ENCODE assay signal across 8 cellular contexts in genomic region chr7:18866359-18867036, GRCh38.
A peak's percentile ranks its signal among the peaks of the same experiment; 100 is the strongest.
DNase-seq lines count a peak whose midpoint lies in the region; ATAC-seq, FAIRE-seq and TF ChIP-seq lines count a peak whose summit lies in the region.

No MANE protein-coding gene starts in this region.

- H3K36me3 ChIP-seq in sigmoid colon: no peaks in the 10 kb centered on the region

- no peaks in the 10 kb centered on the region for H3K4me1 Mint-ChIP-seq in activated CD4-positive, alpha-beta memory T cell treated with anti-CD3 and anti-CD28 coated beads for 36 hours (ENCODE audit: low read depth)
- no peaks in the 10 kb centered on the region for H3K4me1 Mint-ChIP-seq in activated T-cell treated with anti-CD3 and anti-CD28 coated beads, Interleukin-2, amount 50 U/mL, for 24 hours (ENCODE audit: low read depth)

- peak overlapping the region in 2 of 4 donors; percentile 7 to 39 for H3K27ac ChIP-seq in sigmoid colon

- peak; percentile 79 for ATAC-seq in GM21390 (IDR thresholded peaks at IDR 0.05; ENCODE audit: unreplicated experiment)

- peaks cover 13% of the 10 kb centered on the region for H3K9me3 Mint-ChIP-seq in activated CD4-positive, alpha-beta memory T cell treated with anti-CD3 and anti-CD28 coated beads for 36 hours
- H3K9me3 Mint-ChIP-seq in activated T-cell treated with anti-CD3 and anti-CD28 coated beads, Interleukin-2, amount 50 U/mL, for 24 hours: peaks cover 18% of the 10 kb centered on the region

- in situ Hi-C loops in Caki2 (cut with HindIII; ENCODE audit: low pct_unique_long_range_greater_than_20kb, low sequenced_read_pairs): no loop called here

- H3K27ac Mint-ChIP-seq in activated CD4-positive, alpha-beta memory T cell treated with anti-CD3 and anti-CD28 coated beads for 36 hours: no peak overlapping the region
- no peak overlapping the region for H3K27ac Mint-ChIP-seq in activated T-cell treated with anti-CD3 and anti-CD28 coated beads, Interleukin-2, amount 50 U/mL, for 24 hours

- no peaks in the 10 kb centered on the region for H3K27me3 ChIP-seq in sigmoid colon

- DNase-seq in Caki2 (ENCODE audit: low read depth) (peak; percentile 66), HTR-8/SVneo (ENCODE audit: insufficient read length, low spot score) (peak; percentile 74), dermis blood vessel endothelial cell (peak; percentile 99), sigmoid colon (peak; percentile 87), GM12891 (ENCODE audit: insufficient read length, low spot score) (no peak)
- DNase-seq in activated CD4-positive, alpha-beta memory T cell treated with anti-CD3 and anti-CD28 coated beads for 36 hours: no peak
- DNase-seq in activated T-cell treated with anti-CD3 and anti-CD28 coated beads, Interleukin-2, amount 50 U/mL, for 24 hours: no peak

- no peak for TF ChIP-seq POLR2A in sigmoid colon (IDR thresholded peaks at IDR 0.05)
- TF ChIP-seq POLR2A in GM12891 (IDR thresholded peaks at IDR 0.05; ENCODE audit: low read depth, low read length): no peak

- H3K4me3 ChIP-seq in sigmoid colon: no peak overlapping the region

- intact Hi-C loops in sigmoid colon (cut with DNase I): no loop called here
- intact Hi-C loops in activated CD4-positive, alpha-beta memory T cell treated with anti-CD3 and anti-CD28 coated beads for 36 hours (cut with micrococcal nuclease): no loop called here

- CTCF ChIA-PET in activated CD4-positive, alpha-beta memory T cell treated with anti-CD3 and anti-CD28 coated beads for 36 hours (lab: Charles Lee): no interaction called here

- no peak for TF ChIP-seq CTCF in sigmoid colon (IDR thresholded peaks at IDR 0.05)

- FAIRE-seq in HTR-8/SVneo (lab: Jason Lieb, UNC): peak; percentile 75
- no peak for FAIRE-seq in GM12891 (lab: Jason Lieb, UNC)

- H3K4me1 ChIP-seq in sigmoid colon: no peaks in the 10 kb centered on the region

- no peak overlapping the region for H3K4me3 Mint-ChIP-seq in activated CD4-positive, alpha-beta memory T cell treated with anti-CD3 and anti-CD28 coated beads for 36 hours
- H3K4me3 Mint-ChIP-seq in activated T-cell treated with anti-CD3 and anti-CD28 coated beads, Interleukin-2, amount 50 U/mL, for 24 hours: no peak overlapping the region

- POLR2A ChIA-PET in activated CD4-positive, alpha-beta memory T cell treated with anti-CD3 and anti-CD28 coated beads for 36 hours (lab: Charles Lee): no interaction called here

- WGBS in sigmoid colon, 2 donors: 71 to 79% methylated on average over 4 of the region's 4 CpGs

- H3K36me3 Mint-ChIP-seq in activated CD4-positive, alpha-beta memory T cell treated with anti-CD3 and anti-CD28 coated beads for 36 hours: no peaks in the 10 kb centered on the region
- H3K36me3 Mint-ChIP-seq in activated T-cell treated with anti-CD3 and anti-CD28 coated beads, Interleukin-2, amount 50 U/mL, for 24 hours (ENCODE audit: low read depth): no peaks in the 10 kb centered on the region

- no peaks in the 10 kb centered on the region for H3K27me3 Mint-ChIP-seq in activated CD4-positive, alpha-beta memory T cell treated with anti-CD3 and anti-CD28 coated beads for 36 hours
- H3K27me3 Mint-ChIP-seq in activated T-cell treated with anti-CD3 and anti-CD28 coated beads, Interleukin-2, amount 50 U/mL, for 24 hours: no peaks in the 10 kb centered on the region

- H3K9me3 ChIP-seq in sigmoid colon: no peaks in the 10 kb centered on the region

- peak in 1 of 4 donors; percentile 15 for TF ChIP-seq EP300 in sigmoid colon (IDR thresholded peaks at IDR 0.05)

TF ChIP-seq in GM12891, 5 proteins besides CTCF, POLR2A, EP300 and RAD21:
- no peak for TF ChIP-seq TAF1 (IDR thresholded peaks at IDR 0.05; ENCODE audit: low read depth, low read length)
- no peak for TF ChIP-seq SPI1 (IDR thresholded peaks at IDR 0.05; ENCODE audit: low read depth, low read length)
- TF ChIP-seq POU2F2 (IDR thresholded peaks at IDR 0.05; ENCODE audit: low read depth, low read length): no peak
- no peak for TF ChIP-seq PAX5 (IDR thresholded peaks at IDR 0.05; ENCODE audit: insufficient read depth, low read length, severe bottlenecking)
- TF ChIP-seq POLR2AphosphoS5 (IDR thresholded peaks at IDR 0.05; ENCODE audit: low read depth, low read length): no peak

Comparison
In these comparisons a context has a peak if more than half of its experiments do, and no peak if none do; other contexts are left out.
1. DNase-seq: peak in Caki2 (single experiment), HTR-8/SVneo (single experiment), dermis blood vessel endothelial cell (single experiment) and sigmoid colon (single experiment); none in activated CD4-positive, alpha-beta memory T cell treated with anti-CD3 and anti-CD28 coated beads for 36 hours (single experiment), GM12891 (single experiment) and activated T-cell treated with anti-CD3 and anti-CD28 coated beads, Interleukin-2, amount 50 U/mL, for 24 hours (single experiment).